14 cellular contexts compared by ENCODE assay signal in the genomic region with DNA sequence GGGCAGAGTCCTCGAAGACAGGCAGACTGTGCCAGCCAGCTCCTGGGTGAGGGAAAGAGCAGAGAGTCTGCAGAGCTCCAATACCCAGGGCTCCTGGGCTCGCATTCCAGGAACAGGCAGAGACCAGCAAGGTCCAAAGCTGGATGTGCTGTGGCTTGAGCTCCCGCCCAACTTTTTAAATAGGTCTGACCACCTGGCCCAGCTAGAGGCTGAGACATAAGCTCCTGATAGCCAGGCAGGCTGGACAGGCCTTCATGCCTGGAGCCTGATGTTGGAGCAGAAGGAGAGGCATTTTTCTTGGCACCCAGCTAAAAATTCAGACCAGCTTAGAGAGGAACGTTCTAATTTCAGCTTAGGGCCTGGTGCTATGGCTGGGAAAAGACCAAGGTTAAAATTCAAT.
"Had no signal": no experiment of that assay in that cellular context is flagged by ENCODE, and none has a peak within 500 bp of the region (broad histone marks: within the 10 kb centered on the region; RNA-seq: fewer than 3 reads in every experiment).

No MANE protein-coding gene starts in this region.

- H3K27me3 Mint-ChIP-seq: activated naive CD8-positive, alpha-beta T cell treated with anti-CD3 and anti-CD28 coated beads, Interleukin-2, amount 50 U/mL, for 24 hours had no signal

- H3K4me3 ChIP-seq: heart left ventricle, transverse colon had no signal

- H3K9me3 Mint-ChIP-seq: activated naive CD8-positive, alpha-beta T cell treated with anti-CD3 and anti-CD28 coated beads, Interleukin-2, amount 50 U/mL, for 24 hours had no signal

- H3K36me3 ChIP-seq: heart left ventricle, transverse colon had no signal

- H3K4me3 Mint-ChIP-seq: activated CD8-positive, alpha-beta T cell treated with anti-CD3 and anti-CD28 coated beads for 36 hours; activated naive CD8-positive, alpha-beta T cell treated with anti-CD3 and anti-CD28 coated beads, Interleukin-2, amount 50 U/mL, for 24 hours; mesothelial cell of epicardium had no signal

- H3K27ac ChIP-seq: heart left ventricle, transverse colon had no signal

- ATAC-seq: activated CD8-positive, alpha-beta T cell treated with anti-CD3 and anti-CD28 coated beads for 36 hours; activated naive CD8-positive, alpha-beta T cell treated with anti-CD3 and anti-CD28 coated beads, Interleukin-2, amount 50 U/mL, for 24 hours had no signal

- H3K9me3 ChIP-seq: transverse colon had no signal

- DNase-seq: activated CD4-positive, alpha-beta T cell treated with anti-CD3 and anti-CD28 coated beads for 4 hours; activated CD8-positive, alpha-beta memory T cell treated with anti-CD3 and anti-CD28 coated beads, Interleukin-2, amount 50 U/mL, for 48 hours; activated CD8-positive, alpha-beta T cell treated with anti-CD3 and anti-CD28 coated beads for 36 hours; activated naive CD4-positive, alpha-beta T cell treated with Interleukin-2 at 50 U/mL for 16 hours; activated naive CD8-positive, alpha-beta T cell treated with anti-CD3 and anti-CD28 coated beads, Interleukin-2, amount 50 U/mL, for 24 hours; central memory CD4-positive, alpha-beta T cell; foreskin melanocyte; heart left ventricle; islet precursor cell; retina; SW 1271; T-helper 9 cell; transverse colon had no signal

- H3K27ac Mint-ChIP-seq: activated CD8-positive, alpha-beta T cell treated with anti-CD3 and anti-CD28 coated beads for 36 hours; activated naive CD8-positive, alpha-beta T cell treated with anti-CD3 and anti-CD28 coated beads, Interleukin-2, amount 50 U/mL, for 24 hours had no signal

- H3K27me3 ChIP-seq: heart left ventricle, transverse colon had no signal
